Comparison of ENCODE assay signal across 1 cellular context in the genomic region with DNA sequence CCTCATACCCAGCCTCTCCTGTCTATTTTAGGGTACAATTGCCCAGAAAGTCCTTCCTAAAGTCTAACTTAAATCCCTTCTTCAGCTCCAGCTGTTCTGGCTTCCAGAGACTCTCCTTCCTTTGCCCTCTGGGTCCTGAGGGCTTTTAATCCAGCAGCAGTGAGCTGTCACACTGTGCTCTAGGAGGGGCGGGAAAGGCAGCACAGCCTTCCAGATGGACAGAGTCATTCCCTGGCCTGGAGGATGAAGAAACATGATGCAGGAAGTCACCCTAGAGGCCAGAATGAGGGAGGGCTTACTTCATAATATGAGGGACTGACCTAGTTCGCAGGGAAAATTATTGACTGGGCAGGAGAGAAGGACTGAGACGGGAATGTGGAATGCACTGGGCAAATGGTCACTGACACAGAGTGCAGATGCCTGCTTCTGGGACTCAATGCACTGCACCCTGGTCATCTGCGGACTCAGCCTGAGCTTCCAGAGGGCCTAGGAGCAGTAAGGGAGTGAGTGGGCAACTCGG.
TF ChIP-seq lines count a peak whose summit lies in the region.

No MANE protein-coding gene starts in this region.

TF ChIP-seq in endothelial cell of umbilical vein, 7 proteins besides CTCF, POLR2A, EP300 and RAD21:
- TF ChIP-seq JUN (IDR thresholded peaks at IDR 0.05; ENCODE audit: borderline replicate concordance, insufficient read depth, insufficient read length, low read depth) (no peak), MYC (IDR thresholded peaks at IDR 0.05; ENCODE audit: low read depth, low read length) (no peak)
- TF ChIP-seq, protein P1, sequence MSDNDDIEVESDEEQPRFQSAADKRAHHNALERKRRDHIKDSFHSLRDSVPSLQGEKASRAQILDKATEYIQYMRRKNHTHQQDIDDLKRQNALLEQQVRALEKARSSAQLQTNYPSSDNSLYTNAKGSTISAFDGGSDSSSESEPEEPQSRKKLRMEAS (IDR thresholded peaks at IDR 0.05; ENCODE audit: insufficient read depth, insufficient read length), result no peak
TF ChIP-seq in endothelial cell of umbilical vein: peak in this region for 0.
